ENCODE assay signal across 24 cellular contexts in genomic region chr5:35698057-35698808, GRCh38.
"Had no signal": no experiment of that assay in that cellular context is flagged by ENCODE, and none has a peak within 500 bp of the region (broad histone marks: within the 10 kb centered on the region; RNA-seq: fewer than 3 reads in every experiment).

No MANE protein-coding gene starts in this region.

- H3K9me3 Mint-ChIP-seq: activated B cell treated with CpG ODN at 0.5 μM for 24 hours; activated CD4-positive, alpha-beta memory T cell treated with anti-CD3 and anti-CD28 coated beads, Interleukin-2, amount 10 ng/mL, durations not matched to agents 7 days and 5 days; activated naive CD8-positive, alpha-beta T cell treated with anti-CD3 and anti-CD28 coated beads, Interleukin-2, amount 50 U/mL, for 24 hours; brain; neural progenitor cell; type B pancreatic cell had no signal

- H3K27me3 ChIP-seq: right atrium auricular region, stomach, testis had no signal

- H3K4me3 Mint-ChIP-seq: activated B cell treated with CpG ODN at 0.5 μM for 24 hours; activated CD4-positive, alpha-beta memory T cell treated with anti-CD3 and anti-CD28 coated beads, Interleukin-2, amount 10 ng/mL, durations not matched to agents 7 days and 5 days; activated naive CD8-positive, alpha-beta T cell treated with anti-CD3 and anti-CD28 coated beads, Interleukin-2, amount 50 U/mL, for 24 hours; activated T-helper 17 cell treated with anti-CD3 and anti-CD28 coated beads, Interleukin-2, amount 50 U/mL, for 72 hours; brain; naive thymus-derived CD4-positive, alpha-beta T cell; neural progenitor cell; type B pancreatic cell had no signal

- H3K36me3 Mint-ChIP-seq: brain, neural progenitor cell, type B pancreatic cell had no signal

- H3K4me1 ChIP-seq: neural progenitor cell, prostate gland, stomach, testis had no signal

- DNase-seq: activated B cell treated with CpG ODN at 0.5 μM for 24 hours; activated CD4-positive, alpha-beta memory T cell treated with anti-CD3 and anti-CD28 coated beads, Interleukin-2, amount 10 ng/mL, durations not matched to agents 7 days and 5 days; activated CD4-positive, alpha-beta T cell treated with anti-CD3 and anti-CD28 coated beads for 4 hours; activated naive CD4-positive, alpha-beta T cell; activated naive CD8-positive, alpha-beta T cell treated with anti-CD3 and anti-CD28 coated beads, Interleukin-2, amount 50 U/mL, for 24 hours; activated T-cell treated with anti-CD3 and anti-CD28 coated beads, Interleukin-2, amount 50 U/mL, for 1 hour; anterior cingulate cortex; caudate nucleus; foreskin melanocyte; glutamatergic neuron; hippocampal formation; left cardiac atrium; mesenchymal stem cell; naive thymus-derived CD4-positive, alpha-beta T cell; stimulated activated CD4-positive, alpha-beta T cell treated with anti-CD3 and anti-CD28 coated beads, Interleukin-12 subunit alpha, Interleukin-12 subunit beta, amount 100 ng/mL, for 4 hours; stimulated activated CD4-positive, alpha-beta T cell treated with anti-CD3 and anti-CD28 coated beads, Interleukin-1b, Interleukin-23, amount 100 ng/mL, for 48 hours; stomach; testis had no signal

- ATAC-seq: activated naive CD8-positive, alpha-beta T cell treated with anti-CD3 and anti-CD28 coated beads, Interleukin-2, amount 50 U/mL, for 24 hours; activated T-helper 17 cell treated with anti-CD3 and anti-CD28 coated beads, Interleukin-2, amount 50 U/mL, for 72 hours; left cardiac atrium; naive thymus-derived CD4-positive, alpha-beta T cell had no signal

- H3K27ac Mint-ChIP-seq: activated B cell treated with CpG ODN at 0.5 μM for 24 hours; activated CD4-positive, alpha-beta memory T cell treated with anti-CD3 and anti-CD28 coated beads, Interleukin-2, amount 10 ng/mL, durations not matched to agents 7 days and 5 days; activated naive CD8-positive, alpha-beta T cell treated with anti-CD3 and anti-CD28 coated beads, Interleukin-2, amount 50 U/mL, for 24 hours; activated T-helper 17 cell treated with anti-CD3 and anti-CD28 coated beads, Interleukin-2, amount 50 U/mL, for 72 hours; brain; neural progenitor cell; type B pancreatic cell had no signal

- H3K4me1 Mint-ChIP-seq: activated B cell treated with CpG ODN at 0.5 μM for 24 hours; activated CD4-positive, alpha-beta memory T cell treated with anti-CD3 and anti-CD28 coated beads, Interleukin-2, amount 10 ng/mL, durations not matched to agents 7 days and 5 days; activated naive CD8-positive, alpha-beta T cell treated with anti-CD3 and anti-CD28 coated beads, Interleukin-2, amount 50 U/mL, for 24 hours; activated T-helper 17 cell treated with anti-CD3 and anti-CD28 coated beads, Interleukin-2, amount 50 U/mL, for 72 hours; neural progenitor cell had no signal

- H3K27ac ChIP-seq: neural progenitor cell, prostate gland, right atrium auricular region, stomach, testis had no signal

- H3K27me3 Mint-ChIP-seq: activated B cell treated with CpG ODN at 0.5 μM for 24 hours; activated CD4-positive, alpha-beta memory T cell treated with anti-CD3 and anti-CD28 coated beads, Interleukin-2, amount 10 ng/mL, durations not matched to agents 7 days and 5 days; activated naive CD8-positive, alpha-beta T cell treated with anti-CD3 and anti-CD28 coated beads, Interleukin-2, amount 50 U/mL, for 24 hours; activated T-helper 17 cell treated with anti-CD3 and anti-CD28 coated beads, Interleukin-2, amount 50 U/mL, for 72 hours; brain; naive thymus-derived CD4-positive, alpha-beta T cell; type B pancreatic cell had no signal
